ENCODE assay signal across 1 cellular context in genomic region chr17:27848941-27849340, GRCh38.
TF ChIP-seq lines count a peak whose summit lies in the region.

No MANE protein-coding gene starts in this region.

TF ChIP-seq in H1, 55 proteins besides CTCF, POLR2A, EP300 and RAD21 (continued from another document):
- no peak for TF ChIP-seq TAF1 (IDR thresholded peaks at IDR 0.05; ENCODE audit: low read depth, low read length)
- no peak for TF ChIP-seq SP1 (IDR thresholded peaks at IDR 0.05; ENCODE audit: low read depth, low read length)
- no peak for TF ChIP-seq MAX (IDR thresholded peaks at IDR 0.05)
- TF ChIP-seq YY1 (IDR thresholded peaks at IDR 0.05; ENCODE audit: low read depth, low read length), result no peak
- no peak for TF ChIP-seq NRF1 (IDR thresholded peaks at IDR 0.05; ENCODE audit: low read depth, low read length)
